ENCODE assay signal across 1 cellular context in the genomic region with DNA sequence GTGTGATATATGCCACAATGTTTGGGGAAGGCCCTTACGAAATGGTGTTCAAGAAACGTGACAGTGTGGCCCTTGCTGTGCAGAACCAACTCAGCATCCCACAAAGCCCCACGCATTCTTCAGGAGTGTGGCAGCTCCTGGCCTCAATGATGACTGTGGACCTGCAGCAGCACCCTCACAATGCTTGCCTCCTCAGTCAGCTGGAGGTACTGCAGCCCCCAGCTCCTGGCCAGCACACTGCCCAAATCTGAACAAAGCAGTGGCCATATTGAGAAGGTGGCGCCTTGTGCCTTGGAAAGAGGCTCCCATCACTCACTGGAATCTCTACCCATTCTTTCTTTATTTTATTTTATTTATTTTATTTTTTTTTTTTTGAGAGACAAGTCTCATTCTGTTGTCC.
TF ChIP-seq lines count a peak whose summit lies in the region.

No MANE protein-coding gene starts in this region.

TF ChIP-seq in HEK293T, 16 proteins besides CTCF, POLR2A, EP300 and RAD21 (continued from another document):
- TF ChIP-seq, protein P1, sequence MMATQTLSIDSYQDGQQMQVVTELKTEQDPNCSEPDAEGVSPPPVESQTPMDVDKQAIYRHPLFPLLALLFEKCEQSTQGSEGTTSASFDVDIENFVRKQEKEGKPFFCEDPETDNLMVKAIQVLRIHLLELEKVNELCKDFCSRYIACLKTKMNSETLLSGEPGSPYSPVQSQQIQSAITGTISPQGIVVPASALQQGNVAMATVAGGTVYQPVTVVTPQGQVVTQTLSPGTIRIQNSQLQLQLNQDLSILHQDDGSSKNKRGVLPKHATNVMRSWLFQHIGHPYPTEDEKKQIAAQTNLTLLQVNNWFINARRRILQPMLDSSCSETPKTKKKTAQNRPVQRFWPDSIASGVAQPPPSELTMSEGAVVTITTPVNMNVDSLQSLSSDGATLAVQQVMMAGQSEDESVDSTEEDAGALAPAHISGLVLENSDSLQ (IDR thresholded peaks at IDR 0.05) = no peak
- no peak for TF ChIP-seq SUZ12 (IDR thresholded peaks at IDR 0.05)
- TF ChIP-seq FOXK2 (IDR thresholded peaks at IDR 0.05) = no peak
- no peak for TF ChIP-seq SP1 (IDR thresholded peaks at IDR 0.05)
- TF ChIP-seq LEF1 (IDR thresholded peaks at IDR 0.05; ENCODE audit: borderline replicate concordance) = no peak
